Comparison of ENCODE assay signal across 28 cellular contexts in the genomic region with DNA sequence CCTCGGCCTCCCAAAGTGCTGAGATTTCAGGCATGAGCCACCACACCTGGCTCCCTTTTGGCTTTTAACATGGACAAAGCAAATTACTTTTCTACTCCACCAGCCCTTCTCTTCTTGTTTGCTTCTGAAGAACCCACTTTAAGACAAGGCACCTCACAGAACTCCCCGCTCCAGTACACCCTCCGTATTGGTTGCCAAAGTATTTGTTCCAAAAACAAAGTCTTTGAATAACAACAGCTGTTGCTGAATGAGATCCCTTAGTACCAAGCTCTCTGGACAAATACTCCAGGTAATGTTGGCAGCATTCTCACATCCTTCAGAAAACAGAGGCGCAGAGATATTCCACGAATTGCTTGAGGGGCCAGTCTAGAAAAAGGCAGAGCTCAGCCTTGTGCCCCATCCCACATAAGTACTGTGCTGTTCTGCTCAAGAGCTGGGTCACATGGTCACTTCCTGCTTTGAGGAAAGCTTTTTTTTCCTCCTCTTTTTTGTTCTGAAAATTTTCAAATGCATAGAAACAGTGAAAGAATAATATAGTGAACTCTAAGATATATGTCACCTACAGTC.
"Had no signal": no experiment of that assay in that cellular context is flagged by ENCODE, and none has a peak within 500 bp of the region (broad histone marks: within the 10 kb centered on the region; RNA-seq: fewer than 3 reads in every experiment).

No MANE protein-coding gene starts in this region.

- H3K9me3 ChIP-seq: colonic mucosa, gastroesophageal sphincter, pancreas, prostate gland, suprapubic skin, tibial nerve had no signal

- H3K4me1 Mint-ChIP-seq: activated CD4-positive, alpha-beta T cell treated with anti-CD3 and anti-CD28 coated beads, Interleukin-2, amount 10 ng/mL, durations not matched to agents 24 days and 14 days; memory B cell; naive thymus-derived CD4-positive, alpha-beta T cell; stimulated activated naive B cell treated with anti-CD40 and anti-IgM and Interleukin-4, amounts not matched to agents 10 μg/mL and 1 μg/mL and 100 μg/mL, for 72 hours had no signal

- DNase-seq: activated CD4-positive, alpha-beta memory T cell treated with anti-CD3 and anti-CD28 coated beads for 36 hours; activated CD4-positive, CD25-positive, alpha-beta regulatory T cell treated with anti-CD3 and anti-CD28 coated beads, Interleukin-2, amount 50 U/mL, for 72 hours; activated naive CD4-positive, alpha-beta T cell; activated T-cell treated with anti-CD3 and anti-CD28 coated beads, Interleukin-2, amount 50 U/mL, for 72 hours; anterior cingulate cortex; cerebellar nuclear complex; colonic mucosa; dorsolateral prefrontal cortex; effector memory CD4-positive, alpha-beta T cell; kidney; left colon; midbrain; naive thymus-derived CD4-positive, alpha-beta T cell; pancreas; retina; stimulated activated CD4-positive, alpha-beta T cell treated with anti-CD3 and anti-CD28 coated beads, Interleukin-15, amount 100 ng/mL, for 24 hours; stimulated activated CD4-positive, alpha-beta T cell treated with anti-CD3 and anti-CD28 coated beads, Interleukin-2, amount 100 ng/mL, for 24 hours; stimulated activated naive B cell treated with anti-CD40 and anti-IgM and Interleukin-4, amounts not matched to agents 10 μg/mL and 1 μg/mL and 100 μg/mL, for 72 hours; T-helper 17 cell; T1000 had no signal

- H3K4me2 ChIP-seq: hepatocyte had no signal

- H2AFZ ChIP-seq: hepatocyte had no signal

- H3K9me3 Mint-ChIP-seq: activated CD4-positive, alpha-beta memory T cell treated with anti-CD3 and anti-CD28 coated beads for 36 hours; activated naive CD4-positive, alpha-beta T cell treated with anti-CD3 and anti-CD28 coated beads, Interleukin-2, amount 50 U/mL, for 72 hours; activated T-cell treated with anti-CD3 and anti-CD28 coated beads, Interleukin-2, amount 50 U/mL, for 72 hours; memory B cell; stimulated activated naive B cell treated with anti-CD40 and anti-IgM and Interleukin-4, amounts not matched to agents 10 μg/mL and 1 μg/mL and 100 μg/mL, for 72 hours had no signal

- H3K4me3 ChIP-seq: colonic mucosa, dorsolateral prefrontal cortex, gastroesophageal sphincter, hepatocyte, pancreas, prostate gland, suprapubic skin, tibial nerve had no signal

- H3K79me2 ChIP-seq: hepatocyte had no signal

- H3K4me1 ChIP-seq: colonic mucosa, gastroesophageal sphincter, pancreas, prostate gland, suprapubic skin had no signal

- H3K36me3 Mint-ChIP-seq: activated CD4-positive, alpha-beta memory T cell treated with anti-CD3 and anti-CD28 coated beads for 36 hours; activated naive CD4-positive, alpha-beta T cell treated with anti-CD3 and anti-CD28 coated beads, Interleukin-2, amount 50 U/mL, for 72 hours; memory B cell; naive thymus-derived CD4-positive, alpha-beta T cell; stimulated activated naive B cell treated with anti-CD40 and anti-IgM and Interleukin-4, amounts not matched to agents 10 μg/mL and 1 μg/mL and 100 μg/mL, for 72 hours had no signal

- H3K27ac ChIP-seq: colonic mucosa, dorsolateral prefrontal cortex, gastroesophageal sphincter, hepatocyte, pancreas, prostate gland, suprapubic skin, tibial nerve had no signal

- ATAC-seq: activated naive CD4-positive, alpha-beta T cell treated with anti-CD3 and anti-CD28 coated beads, Interleukin-2, amount 50 U/mL, for 72 hours; activated T-cell treated with anti-CD3 and anti-CD28 coated beads, Interleukin-2, amount 50 U/mL, for 72 hours; gastroesophageal sphincter; left colon; naive thymus-derived CD4-positive, alpha-beta T cell; pancreas; stimulated activated naive B cell treated with anti-CD40 and anti-IgM and Interleukin-4, amounts not matched to agents 10 μg/mL and 1 μg/mL and 100 μg/mL, for 72 hours; T-helper 17 cell had no signal

- H3K36me3 ChIP-seq: colonic mucosa, gastroesophageal sphincter, pancreas, prostate gland, suprapubic skin, tibial nerve had no signal

- H3K4me3 Mint-ChIP-seq: activated CD4-positive, alpha-beta memory T cell treated with anti-CD3 and anti-CD28 coated beads for 36 hours; activated CD4-positive, alpha-beta T cell treated with anti-CD3 and anti-CD28 coated beads, Interleukin-2, amount 10 ng/mL, durations not matched to agents 24 days and 14 days; activated T-cell treated with anti-CD3 and anti-CD28 coated beads, Interleukin-2, amount 50 U/mL, for 72 hours; memory B cell; naive thymus-derived CD4-positive, alpha-beta T cell; stimulated activated naive B cell treated with anti-CD40 and anti-IgM and Interleukin-4, amounts not matched to agents 10 μg/mL and 1 μg/mL and 100 μg/mL, for 72 hours; T-helper 17 cell had no signal

- H3K27ac Mint-ChIP-seq: activated CD4-positive, alpha-beta memory T cell treated with anti-CD3 and anti-CD28 coated beads for 36 hours; activated CD4-positive, alpha-beta T cell treated with anti-CD3 and anti-CD28 coated beads, Interleukin-2, amount 10 ng/mL, durations not matched to agents 24 days and 14 days; activated naive CD4-positive, alpha-beta T cell treated with anti-CD3 and anti-CD28 coated beads, Interleukin-2, amount 50 U/mL, for 72 hours; activated T-cell treated with anti-CD3 and anti-CD28 coated beads, Interleukin-2, amount 50 U/mL, for 72 hours; memory B cell; naive thymus-derived CD4-positive, alpha-beta T cell; stimulated activated naive B cell treated with anti-CD40 and anti-IgM and Interleukin-4, amounts not matched to agents 10 μg/mL and 1 μg/mL and 100 μg/mL, for 72 hours; T-helper 17 cell had no signal

- H3K27me3 ChIP-seq: colonic mucosa had no signal
